8 cellular contexts compared by ENCODE assay signal in genomic region chr6:7261030-7261841, GRCh38. TPM values are rescaled to one million over a fixed set of nuclear protein-coding genes. Genes with fewer than 3 reads are reported as not detected.
A peak's percentile ranks its signal among the peaks of the same experiment; 100 is the strongest.
DNase-seq lines count a peak whose midpoint lies in the region; ATAC-seq and TF ChIP-seq lines count a peak whose summit lies in the region.

No MANE protein-coding gene starts in this region.

- no peaks in the 10 kb centered on the region for H3K79me1 ChIP-seq in mesendoderm (ENCODE audit: low read length)

- H4K5ac ChIP-seq in mesendoderm (ENCODE audit: low read length), result no peak overlapping the region

- no peaks in the 10 kb centered on the region for H3K79me2 ChIP-seq in mesendoderm (ENCODE audit: control insufficient read depth, insufficient read depth, low read length)

- H3K56ac ChIP-seq in mesendoderm (ENCODE audit: low read length), result peak overlapping the region; percentile 93

- peak overlapping the region; percentile 90 for H3K4me3 Mint-ChIP-seq in endothelial cell (ENCODE audit: unreplicated experiment)

- H3K23ac ChIP-seq in mesendoderm (ENCODE audit: low read length), result peak overlapping the region; percentile 45

- H2BK5ac ChIP-seq in mesendoderm (ENCODE audit: low read length), result peak overlapping the region; percentile 23

- H2BK120ac ChIP-seq in mesendoderm (ENCODE audit: low read depth, low read length), result no peak overlapping the region

- H3K4me1 ChIP-seq in mesendoderm (ENCODE audit: control insufficient read depth, low read depth, low read length), result no peaks in the 10 kb centered on the region

- peaks cover 8% of the 10 kb centered on the region for H3K4me1 Mint-ChIP-seq in endothelial cell (ENCODE audit: unreplicated experiment)

- peaks cover 6% of the 10 kb centered on the region for H3K36me3 Mint-ChIP-seq in endothelial cell (ENCODE audit: low read depth, unreplicated experiment)

- peak overlapping the region; percentile 69 for H3K4me3 ChIP-seq in mesendoderm (ENCODE audit: low read length)

- peak overlapping the region; percentile 42 for H3K27ac ChIP-seq in mesendoderm (ENCODE audit: low read depth, low read length)

- DNase-seq in activated CD4-positive, CD25-positive, alpha-beta regulatory T cell (lab: John Stamatoyannopoulos, UW), result no peak
- peak; percentile 88 for DNase-seq in NCI-H2171 treated with DMSO at 0.1 percent for 48 hours (lab: John Stamatoyannopoulos, UW)
- DNase-seq in activated CD4-positive, alpha-beta T cell treated with anti-CD3 and anti-CD28 coated beads for 48 hours, result peak; percentile 73
- DNase-seq in endothelial cell (ENCODE audit: low spot score), result peak; percentile 83
- DNase-seq in mesendoderm, result peak; percentile 99
- DNase-seq in stimulated activated CD8-positive, alpha-beta memory T cell treated with anti-CD3 and anti-CD28 coated beads, Interleukin-15, amount 100 ng/mL, for 24 hours (ENCODE audit: low read depth), result peak; percentile 7

- peak overlapping the region; percentile 81 for H3K9ac ChIP-seq in mesendoderm (ENCODE audit: low read length)

- peak; percentile 86 to 87 for ATAC-seq in activated CD4-positive, CD25-positive, alpha-beta regulatory T cell treated with anti-CD3 and anti-CD28 coated beads, Interleukin-2, amount 50 U/mL, for 24 hours
- peak; percentile 57 for ATAC-seq in HG02763 (IDR thresholded peaks at IDR 0.05; ENCODE audit: unreplicated experiment)

- H3K27ac Mint-ChIP-seq in endothelial cell (ENCODE audit: unreplicated experiment), result peak overlapping the region; percentile 52

- no peaks in the 10 kb centered on the region for H3K27me3 ChIP-seq in mesendoderm (ENCODE audit: insufficient read depth, low read length, poor library complexity)

- no peak overlapping the region for H2AK5ac ChIP-seq in mesendoderm (ENCODE audit: low read length)

- TF ChIP-seq CTCF in endothelial cell (IDR thresholded peaks at IDR 0.05; ENCODE audit: unreplicated experiment), result no peak

- WGBS in mesendoderm (ENCODE audit: extremely low coverage, insufficient coverage, low lambda C conversion rate), result no CpG with 5 or more reads among the region's 43 CpGs

- H4K8ac ChIP-seq in mesendoderm (ENCODE audit: low read depth, low read length), result no peak overlapping the region

- no peak overlapping the region for H3K18ac ChIP-seq in mesendoderm (ENCODE audit: low read length)

- H3K27me3 Mint-ChIP-seq in endothelial cell (ENCODE audit: unreplicated experiment), result peaks cover 17% of the 10 kb centered on the region

- H3K9me3 Mint-ChIP-seq in endothelial cell (ENCODE audit: unreplicated experiment), result no peaks in the 10 kb centered on the region

- H2BK15ac ChIP-seq in mesendoderm (replicated peaks; ENCODE audit: low read depth), result no peak overlapping the region

- no peak overlapping the region for H3K4ac ChIP-seq in mesendoderm (ENCODE audit: low read depth, low read length)

- peak overlapping the region; percentile 59 for H3K4me2 ChIP-seq in mesendoderm (ENCODE audit: low read length)

- H3K36me3 ChIP-seq in mesendoderm (ENCODE audit: control insufficient read depth, insufficient read depth, low read length), result no peaks in the 10 kb centered on the region

RNA-seq across cellular contexts. Expression of gene SSR1, which starts 51.8 kb away (rescaled TPM):
- 132 TPM for total RNA-seq in endothelial cell (ENCODE audit: unreplicated experiment)
- polyA plus RNA-seq in mesendoderm (2013, experiment 1 of 2), result 80.3 TPM
- polyA plus RNA-seq in mesendoderm (2013, experiment 2 of 2), result 80.3 TPM

Comparison
In these comparisons a context has a peak if more than half of its experiments do, and no peak if none do; other contexts are left out.
1. DNase-seq: peak in NCI-H2171 treated with DMSO at 0.1 percent for 48 hours (single experiment), activated CD4-positive, alpha-beta T cell treated with anti-CD3 and anti-CD28 coated beads for 48 hours (single experiment), endothelial cell (single experiment), mesendoderm (single experiment) and stimulated activated CD8-positive, alpha-beta memory T cell treated with anti-CD3 and anti-CD28 coated beads, Interleukin-15, amount 100 ng/mL, for 24 hours (single experiment); none in activated CD4-positive, CD25-positive, alpha-beta regulatory T cell (0 of 4).